10 cellular contexts compared by ENCODE assay signal in the genomic region with DNA sequence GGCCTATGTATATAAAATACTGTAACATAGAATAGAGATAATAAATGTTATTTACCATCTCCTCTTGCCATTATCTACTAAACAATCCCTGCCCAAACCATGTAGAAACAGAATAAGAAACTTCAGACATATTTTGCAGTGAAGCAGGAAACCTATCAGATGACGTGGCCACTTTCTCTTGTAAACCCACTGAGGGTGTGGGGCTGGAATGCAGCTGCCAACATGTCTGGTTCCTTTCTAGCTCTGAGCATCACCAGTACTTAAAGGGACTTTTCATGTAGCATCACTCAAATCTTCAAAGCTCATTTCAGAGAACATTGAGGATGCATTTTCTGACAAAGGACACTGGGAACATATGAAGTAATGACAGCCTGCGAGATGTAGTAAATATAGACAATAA.
DNase-seq lines count a peak whose midpoint lies in the region; ATAC-seq and TF ChIP-seq lines count a peak whose summit lies in the region.
"Had no signal": no experiment of that assay in that cellular context is flagged by ENCODE, and none has a peak within 500 bp of the region (broad histone marks: within the 10 kb centered on the region; RNA-seq: fewer than 3 reads in every experiment).

No MANE protein-coding gene starts in this region.

- no peaks in the 10 kb centered on the region for H3K9me3 ChIP-seq in vagina

- H3K27ac ChIP-seq in brain microvascular endothelial cell (peak overlapping the region; percentile 12), vagina (no peak overlapping the region)

- TF ChIP-seq CTCF in brain microvascular endothelial cell (IDR thresholded peaks at IDR 0.05; ENCODE audit: low read depth, low read length, missing control alignments) (no peak), vagina (IDR thresholded peaks at IDR 0.05) (no peak)

- intact Hi-C loops in vagina (cut with DNase I), result no loop called here
- intact Hi-C loops in sciatic nerve (cut with DNase I), result no loop called here

- no peak for TF ChIP-seq POLR2A in vagina (IDR thresholded peaks at IDR 0.05)

- H3K36me3 ChIP-seq in brain microvascular endothelial cell (replicated peaks), result no peaks in the 10 kb centered on the region
- no peaks in the 10 kb centered on the region for H3K36me3 ChIP-seq in vagina

- ATAC-seq in GM18861 (IDR thresholded peaks at IDR 0.05; ENCODE audit: unreplicated experiment) (peak; percentile 38), HG03442 (IDR thresholded peaks at IDR 0.05; ENCODE audit: unreplicated experiment) (peak; percentile 66), sciatic nerve (no peak), GM21619 (IDR thresholded peaks at IDR 0.05; ENCODE audit: unreplicated experiment) (no peak)

- no peaks in the 10 kb centered on the region for H3K4me1 ChIP-seq in vagina

- DNase-seq in AG08395 (ENCODE audit: low spot score), result peak; percentile 54
- peak; percentile 50 for DNase-seq in brain microvascular endothelial cell
- DNase-seq in retina, result no peak
- DNase-seq in vagina (ENCODE audit: extremely low spot score in 2 of 2), result no peak
- no peak for DNase-seq in sciatic nerve (ENCODE audit: low spot score)
- DNase-seq: NCI-H2081 treated with DMSO at 0.1 percent for 48 hours had no signal

- in situ Hi-C loops in brain microvascular endothelial cell (cut with HindIII; ENCODE audit: low pct_ligation_motif_present, low sequenced_read_pairs), result no loop called here

- no peaks in the 10 kb centered on the region for H3K27me3 ChIP-seq in brain microvascular endothelial cell (replicated peaks)
- H3K27me3 ChIP-seq in vagina, result no peaks in the 10 kb centered on the region

- H3K4me3 ChIP-seq in brain microvascular endothelial cell (ENCODE audit: low read depth, low read length), result no peak overlapping the region
- H3K4me3 ChIP-seq in vagina, result no peak overlapping the region
- H3K4me3 ChIP-seq: lung had no signal

Comparison
In these comparisons a context has a peak if more than half of its experiments do, and no peak if none do; other contexts are left out.
1. DNase-seq: peak in AG08395 (single experiment) and brain microvascular endothelial cell (single experiment); none in retina (single experiment), vagina (0 of 2) and sciatic nerve (single experiment).
2. ATAC-seq: peak in GM18861 (single experiment) and HG03442 (single experiment); none in sciatic nerve (single experiment) and GM21619 (single experiment).